Comparison of ENCODE assay signal across 2 cellular contexts in genomic region chr14:24001677-24002076, GRCh38. TPM values are rescaled to one million over a fixed set of nuclear protein-coding genes. Genes with fewer than 3 reads are reported as not detected.
"Had no signal": no experiment of that assay in that cellular context is flagged by ENCODE, and none has a peak within 500 bp of the region (broad histone marks: within the 10 kb centered on the region; RNA-seq: fewer than 3 reads in every experiment).

No MANE protein-coding gene starts in this region.

RNA-seq across cellular contexts. Expression of gene CARMIL3, which starts 50.1 kb away (rescaled TPM):
- total RNA-seq: M059J, PC-3 had no signal
